1 cellular context compared by ENCODE assay signal in genomic region chr10:2893991-2894390, GRCh38.
TF ChIP-seq lines count a peak whose summit lies in the region.

No MANE protein-coding gene starts in this region.

TF ChIP-seq in SK-N-SH, 30 proteins besides CTCF, POLR2A, EP300 and RAD21:
- TF ChIP-seq ELF1 (IDR thresholded peaks at IDR 0.05): no peak
- TF ChIP-seq EZH2phosphoT487 (IDR thresholded peaks at IDR 0.05; ENCODE audit: borderline replicate concordance, low read depth): no peak
- no peak for TF ChIP-seq CHD2 (IDR thresholded peaks at IDR 0.05; ENCODE audit: low read length, partially characterized antibody)
- TF ChIP-seq MEF2A (IDR thresholded peaks at IDR 0.05; ENCODE audit: borderline replicate concordance, low read depth): no peak
- no peak for TF ChIP-seq USF1 (IDR thresholded peaks at IDR 0.05; ENCODE audit: borderline replicate concordance, low read depth)
TF ChIP-seq in SK-N-SH: peak in this region for 0.
